ENCODE assay signal across 8 cellular contexts in the genomic region with DNA sequence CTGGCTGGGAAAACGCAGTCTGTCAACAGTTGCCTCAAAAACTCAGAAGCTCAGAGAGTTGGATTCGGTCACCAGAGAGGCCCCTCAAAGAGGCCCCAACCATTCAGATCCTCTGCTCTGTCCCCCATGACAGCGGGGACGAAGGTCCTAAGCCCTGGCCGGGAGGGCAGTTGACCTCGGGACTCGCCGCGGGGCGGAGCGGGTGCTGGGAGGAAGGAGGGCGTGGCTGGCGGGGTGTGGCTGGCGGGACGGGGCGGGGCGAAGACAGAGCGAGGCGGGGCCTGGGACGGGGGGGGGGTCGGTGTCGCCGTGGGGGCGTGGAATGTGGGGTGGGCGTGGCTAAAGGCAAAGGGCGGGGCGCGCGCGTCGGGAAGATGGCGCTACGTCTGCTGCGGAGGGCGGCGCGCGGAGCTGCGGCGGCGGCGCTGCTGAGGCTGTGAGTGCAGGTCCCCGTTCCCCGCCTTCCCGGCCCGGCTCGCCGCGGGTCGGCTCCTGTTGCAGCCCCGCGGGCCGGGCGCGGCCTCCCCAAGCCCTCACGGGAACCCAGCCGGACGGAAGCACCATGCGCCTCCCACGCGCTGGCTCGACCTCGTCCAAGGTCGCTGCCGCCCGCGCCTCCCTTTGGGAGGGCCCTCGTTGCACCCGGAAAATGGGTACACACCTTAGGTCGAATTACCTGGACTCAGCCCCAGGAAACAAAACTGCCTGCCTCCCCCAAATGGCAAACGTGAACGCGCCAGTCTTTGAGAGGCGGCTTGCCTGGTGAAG. TPM values are rescaled to one million over a fixed set of nuclear protein-coding genes. Genes with fewer than 3 reads are reported as not detected.
DNase-seq lines count a peak whose midpoint lies in the region; ATAC-seq and TF ChIP-seq lines count a peak whose summit lies in the region.

A gene (plus strand): TSS at position 369 of the 768 bp plus-strand sequence.

- peak; percentile 72 for ATAC-seq in GM19452 (IDR thresholded peaks at IDR 0.05; ENCODE audit: unreplicated experiment)
- ATAC-seq in HG03571 (IDR thresholded peaks at IDR 0.05; ENCODE audit: unreplicated experiment), result peak; percentile 80

- peak within 1 kb of the TSS; percentile 57 for H3K27ac Mint-ChIP-seq in endothelial cell (ENCODE audit: unreplicated experiment)

- no peaks in the 10 kb centered on the region for H3K9me3 Mint-ChIP-seq in endothelial cell (ENCODE audit: unreplicated experiment)

- peak; percentile 80 for DNase-seq in CMK (ENCODE audit: low read depth)
- peak; percentile 71 for DNase-seq in NOMO-1 treated with DMSO at 0.1 percent for 48 hours (lab: John Stamatoyannopoulos, UW; ENCODE audit: unreplicated experiment)
- peak; percentile 90 for DNase-seq in activated CD8-positive, alpha-beta memory T cell treated with anti-CD3 and anti-CD28 coated beads, Interleukin-2, amount 50 U/mL, for 4 hours
- DNase-seq in endothelial cell (ENCODE audit: low spot score), result peak; percentile 95
- DNase-seq in middle frontal gyrus (ENCODE audit: extremely low spot score, low spot score), result peak; percentile 74
- DNase-seq in stimulated activated CD8-positive, alpha-beta memory T cell treated with anti-CD3 and anti-CD28 coated beads, Interleukin-2, amount 100 ng/mL, for 48 hours (ENCODE audit: low read depth in 2 of 2), result peak; percentile 81 to 86

- H3K4me3 Mint-ChIP-seq in endothelial cell (ENCODE audit: unreplicated experiment), result peak within 1 kb of the TSS; percentile 85

- H3K27me3 Mint-ChIP-seq in endothelial cell (ENCODE audit: unreplicated experiment), result peaks cover 16% of the 10 kb centered on the region

- H3K4me1 Mint-ChIP-seq in endothelial cell (ENCODE audit: unreplicated experiment), result peaks cover 19% of the 10 kb centered on the region

- H3K36me3 Mint-ChIP-seq in endothelial cell (ENCODE audit: low read depth, unreplicated experiment), result no peaks in the 10 kb centered on the region

- TF ChIP-seq CTCF in endothelial cell (IDR thresholded peaks at IDR 0.05; ENCODE audit: unreplicated experiment), result no peak

RNA-seq across cellular contexts. Expression of the gene that starts here (rescaled TPM):
- 7.6 TPM for total RNA-seq in endothelial cell (ENCODE audit: unreplicated experiment)

Comparison
In these comparisons a context has a peak if more than half of its experiments do, and no peak if none do; other contexts are left out.
1. Peak in every context shown above with its lines: DNase-seq and ATAC-seq.